ENCODE assay signal across 30 cellular contexts in genomic region chr17:82946081-82946480, GRCh38.
"Had no signal": no experiment of that assay in that cellular context is flagged by ENCODE, and none has a peak within 500 bp of the region (broad histone marks: within the 10 kb centered on the region; RNA-seq: fewer than 3 reads in every experiment).

No MANE protein-coding gene starts in this region.

- H3K4me3 ChIP-seq: adrenal gland, body of pancreas, colonic mucosa, esophagus muscularis mucosa, gastrocnemius medialis, heart left ventricle had no signal

- H3K9me3 ChIP-seq: colonic mucosa had no signal

- H3K27me3 Mint-ChIP-seq: activated CD4-positive, alpha-beta memory T cell treated with anti-CD3 and anti-CD28 coated beads, Interleukin-2, amount 10 ng/mL, durations not matched to agents 7 days and 5 days; activated CD4-positive, alpha-beta T cell treated with anti-CD3 and anti-CD28 coated beads, Interleukin-2, amount 10 ng/mL, durations not matched to agents 7 days and 5 days; activated naive CD4-positive, alpha-beta T cell treated with anti-CD3 and anti-CD28 coated beads, Interleukin-2, amount 50 U/mL, for 24 hours; activated naive CD8-positive, alpha-beta T cell treated with anti-CD3 and anti-CD28 coated beads for 36 hours; activated naive CD8-positive, alpha-beta T cell treated with anti-CD3 and anti-CD28 coated beads, Interleukin-2, amount 50 U/mL, for 24 hours; activated T-cell treated with anti-CD3 and anti-CD28 coated beads, Interleukin-2, amount 50 U/mL, for 24 hours; T-helper 17 cell had no signal

- ATAC-seq: activated naive CD8-positive, alpha-beta T cell treated with anti-CD3 and anti-CD28 coated beads, Interleukin-2, amount 50 U/mL, for 24 hours; body of pancreas; foreskin keratinocyte; gastrocnemius medialis; T-helper 17 cell; WTC11 had no signal

- H3K4me1 ChIP-seq: adrenal gland, body of pancreas, colonic mucosa, esophagus muscularis mucosa, foreskin keratinocyte, gastrocnemius medialis, heart left ventricle had no signal

- H3K27me3 ChIP-seq: adrenal gland, body of pancreas, colonic mucosa, esophagus muscularis mucosa, foreskin keratinocyte, gastrocnemius medialis, heart left ventricle had no signal

- H3K4me1 Mint-ChIP-seq: activated CD4-positive, alpha-beta memory T cell treated with anti-CD3 and anti-CD28 coated beads, Interleukin-2, amount 10 ng/mL, durations not matched to agents 7 days and 5 days; activated CD4-positive, alpha-beta T cell treated with anti-CD3 and anti-CD28 coated beads, Interleukin-2, amount 10 ng/mL, durations not matched to agents 7 days and 5 days; activated naive CD4-positive, alpha-beta T cell treated with anti-CD3 and anti-CD28 coated beads, Interleukin-2, amount 50 U/mL, for 24 hours; activated naive CD8-positive, alpha-beta T cell treated with anti-CD3 and anti-CD28 coated beads for 36 hours; activated naive CD8-positive, alpha-beta T cell treated with anti-CD3 and anti-CD28 coated beads, Interleukin-2, amount 50 U/mL, for 24 hours; T-helper 17 cell; WTC11 had no signal

- H3K27ac Mint-ChIP-seq: activated CD4-positive, alpha-beta memory T cell treated with anti-CD3 and anti-CD28 coated beads, Interleukin-2, amount 10 ng/mL, durations not matched to agents 7 days and 5 days; activated CD4-positive, alpha-beta T cell treated with anti-CD3 and anti-CD28 coated beads, Interleukin-2, amount 10 ng/mL, durations not matched to agents 7 days and 5 days; activated naive CD4-positive, alpha-beta T cell treated with anti-CD3 and anti-CD28 coated beads, Interleukin-2, amount 50 U/mL, for 24 hours; activated naive CD8-positive, alpha-beta T cell treated with anti-CD3 and anti-CD28 coated beads for 36 hours; activated naive CD8-positive, alpha-beta T cell treated with anti-CD3 and anti-CD28 coated beads, Interleukin-2, amount 50 U/mL, for 24 hours; activated T-cell treated with anti-CD3 and anti-CD28 coated beads, Interleukin-2, amount 50 U/mL, for 24 hours; T-helper 17 cell; T-helper 2 cell treated with Interferon-gamma antibody and Interleukin-4, amounts not matched to agents 5 μg/mL and 100 μg/mL, for 36 hours; WTC11 had no signal

- H3K4me3 Mint-ChIP-seq: activated CD4-positive, alpha-beta memory T cell treated with anti-CD3 and anti-CD28 coated beads, Interleukin-2, amount 10 ng/mL, durations not matched to agents 7 days and 5 days; activated CD4-positive, alpha-beta T cell treated with anti-CD3 and anti-CD28 coated beads, Interleukin-2, amount 10 ng/mL, durations not matched to agents 7 days and 5 days; activated naive CD4-positive, alpha-beta T cell treated with anti-CD3 and anti-CD28 coated beads, Interleukin-2, amount 50 U/mL, for 24 hours; activated naive CD8-positive, alpha-beta T cell treated with anti-CD3 and anti-CD28 coated beads for 36 hours; activated naive CD8-positive, alpha-beta T cell treated with anti-CD3 and anti-CD28 coated beads, Interleukin-2, amount 50 U/mL, for 24 hours; activated T-cell treated with anti-CD3 and anti-CD28 coated beads, Interleukin-2, amount 50 U/mL, for 24 hours; T-helper 17 cell; T-helper 2 cell treated with Interferon-gamma antibody and Interleukin-4, amounts not matched to agents 5 μg/mL and 100 μg/mL, for 36 hours; WTC11 had no signal

- DNase-seq: activated CD4-positive, alpha-beta memory T cell treated with anti-CD3 and anti-CD28 coated beads, Interleukin-2, amount 10 ng/mL, durations not matched to agents 7 days and 5 days; activated CD4-positive, alpha-beta T cell treated with anti-CD3 and anti-CD28 coated beads for 1 hour; activated CD4-positive, alpha-beta T cell treated with anti-CD3 and anti-CD28 coated beads for 4 hours; activated CD4-positive, alpha-beta T cell treated with anti-CD3 and anti-CD28 coated beads, Interleukin-2, amount 10 ng/mL, durations not matched to agents 7 days and 5 days; activated CD4-positive, alpha-beta T cell treated with anti-CD3 and anti-CD28 coated beads, Interleukin-2, amount 50 U/mL, for 4 hours; activated CD8-positive, alpha-beta memory T cell treated with anti-CD3 and anti-CD28 coated beads, Interleukin-2, amount 50 U/mL, for 48 hours; activated gamma-delta T cell; activated naive CD4-positive, alpha-beta T cell treated with Interleukin-2 at 50 U/mL for 16 hours; activated naive CD8-positive, alpha-beta T cell treated with anti-CD3 and anti-CD28 coated beads for 36 hours; activated naive CD8-positive, alpha-beta T cell treated with anti-CD3 and anti-CD28 coated beads, Interleukin-2, amount 50 U/mL, for 24 hours; activated T-cell treated with anti-CD3 and anti-CD28 coated beads for 4 hours; activated T-cell treated with anti-CD3 and anti-CD28 coated beads, Interleukin-2, amount 50 U/mL, for 24 hours; amygdala; caudate nucleus; cerebellar nuclear complex; colonic mucosa; effector CD8-positive, alpha-beta T cell; erythroblast; foreskin keratinocyte; gastrocnemius medialis; glutamatergic neuron; T-helper 1 cell; T-helper 17 cell had no signal
